In genomic region chr12:30863839-30864238, GRCh38 we compare ENCODE assay signal across 20 cellular contexts.
A peak's percentile ranks its signal among the peaks of the same experiment; 100 is the strongest.
DNase-seq lines count a peak whose midpoint lies in the region; ATAC-seq and TF ChIP-seq lines count a peak whose summit lies in the region.
"Had no signal": no experiment of that assay in that cellular context is flagged by ENCODE, and none has a peak within 500 bp of the region (broad histone marks: within the 10 kb centered on the region; RNA-seq: fewer than 3 reads in every experiment).

No MANE protein-coding gene starts in this region.

- H3K4ac ChIP-seq in mesendoderm (ENCODE audit: low read depth, low read length) = no peak overlapping the region

- TF ChIP-seq CTCF in right atrium auricular region (IDR thresholded peaks at IDR 0.05) = no peak
- no peak for TF ChIP-seq CTCF in left ventricle myocardium inferior (IDR thresholded peaks at IDR 0.05; ENCODE audit: borderline replicate concordance)
- TF ChIP-seq CTCF in choroid plexus epithelial cell (conservative IDR thresholded peaks at IDR 0.05; ENCODE audit: low read depth, low read length) = no peak
- TF ChIP-seq CTCF in endodermal cell (conservative IDR thresholded peaks at IDR 0.05) = no peak
- no peak for TF ChIP-seq CTCF in hepatocyte (IDR thresholded peaks at IDR 0.05; ENCODE audit: poor library complexity)

- no peak overlapping the region for H3K18ac ChIP-seq in mesendoderm (ENCODE audit: low read length)

- peaks cover 31% of the 10 kb centered on the region for H3K9me3 Mint-ChIP-seq in endodermal cell

- H3K4me2 ChIP-seq in mesendoderm (ENCODE audit: low read length) (no peak overlapping the region), hepatocyte (no peak overlapping the region)
- H3K4me2 ChIP-seq: BLaER1 had no signal

- H2BK5ac ChIP-seq in mesendoderm (ENCODE audit: low read length) = no peak overlapping the region

- peaks cover 3% of the 10 kb centered on the region for H3K36me3 Mint-ChIP-seq in endodermal cell (ENCODE audit: low read depth)
- H3K36me3 Mint-ChIP-seq: CD4-positive, CD25-positive, alpha-beta regulatory T cell; CD8-positive, alpha-beta T cell had no signal

- H3K27ac Mint-ChIP-seq in endodermal cell = no peak overlapping the region
- H3K27ac Mint-ChIP-seq: B cell; CD4-positive, CD25-positive, alpha-beta regulatory T cell; CD8-positive, alpha-beta T cell had no signal

- H3K79me1 ChIP-seq in mesendoderm (ENCODE audit: low read length) = no peaks in the 10 kb centered on the region

- DNase-seq in right atrium auricular region (ENCODE audit: low spot score) (peak; percentile 21), left ventricle myocardium inferior (no peak), choroid plexus epithelial cell (ENCODE audit: low read depth) (peak; percentile 22), endodermal cell (peak; percentile 65), mesendoderm (peak; percentile 19), hepatocyte (ENCODE audit: low spot score) (no peak), SW 1271 (lab: John Stamatoyannopoulos, UW) (no peak)
- DNase-seq: Caco-2; CD4-positive, CD25-positive, alpha-beta regulatory T cell; CD8-positive, alpha-beta T cell; DMS153; DND-41; GOT3; H7; HCEC 1CT had no signal

- H3K9me2 ChIP-seq in hepatocyte (replicated peaks; ENCODE audit: insufficient read depth) = no peaks in the 10 kb centered on the region

- H2AK5ac ChIP-seq in mesendoderm (ENCODE audit: low read length) = no peak overlapping the region

- H3K4me1 ChIP-seq in right atrium auricular region (peaks cover 0 to 10% of the 10 kb centered on the region in 2 donors), left ventricle myocardium inferior (peaks cover 6% of the 10 kb centered on the region), endodermal cell (ENCODE audit: control insufficient read depth, insufficient read depth, low read length) (peaks cover 3% of the 10 kb centered on the region), mesendoderm (ENCODE audit: control insufficient read depth, low read depth, low read length) (no peaks in the 10 kb centered on the region), hepatocyte (ENCODE audit: insufficient read depth) (no peaks in the 10 kb centered on the region)
- H3K4me1 ChIP-seq: BLaER1, Caco-2 had no signal

- H2BK15ac ChIP-seq in mesendoderm (replicated peaks; ENCODE audit: low read depth) = no peak overlapping the region

- H3K9ac ChIP-seq in endodermal cell (ENCODE audit: extremely low read depth, low read length, poor library complexity, severe bottlenecking) (no peak overlapping the region), mesendoderm (ENCODE audit: low read length) (no peak overlapping the region)
- H3K9ac ChIP-seq: BLaER1 had no signal

- no peak overlapping the region for H3K4me3 Mint-ChIP-seq in endodermal cell
- H3K4me3 Mint-ChIP-seq: B cell; CD4-positive, CD25-positive, alpha-beta regulatory T cell; CD8-positive, alpha-beta T cell had no signal

- H3K27ac ChIP-seq in right atrium auricular region (no peak overlapping the region), left ventricle myocardium inferior (replicated peaks) (no peak overlapping the region), endodermal cell (ENCODE audit: low read depth, low read length) (no peak overlapping the region), mesendoderm (ENCODE audit: low read depth, low read length) (no peak overlapping the region), hepatocyte (no peak overlapping the region)
- H3K27ac ChIP-seq: 22Rv1, BLaER1, C4-2B had no signal

- H3K79me2 ChIP-seq in mesendoderm (ENCODE audit: control insufficient read depth, insufficient read depth, low read length) = no peaks in the 10 kb centered on the region
- H3K79me2 ChIP-seq in hepatocyte = no peaks in the 10 kb centered on the region

- intact Hi-C loops in left ventricle myocardium inferior (cut with micrococcal nuclease) = no loop called here

- WGBS in endodermal cell (ENCODE audit: insufficient coverage in 1 of 2, insufficient read length in 1 of 2), 2 experiments = 81% methylated on average over 2 of the region's 2 CpGs; no CpG with 5 or more reads in 1 of the 2 experiments
- WGBS in mesendoderm (ENCODE audit: extremely low coverage, insufficient coverage, low lambda C conversion rate) = no CpG with 5 or more reads among the region's 2 CpGs
- 93% methylated on average over 2 of the region's 2 CpGs for WGBS in hepatocyte (ENCODE audit: low lambda C conversion rate, missing lambda C conversion rate)

- H2AFZ ChIP-seq in hepatocyte = no peak overlapping the region

- H2BK120ac ChIP-seq in mesendoderm (ENCODE audit: low read depth, low read length) = no peak overlapping the region

- no peaks in the 10 kb centered on the region for H4K20me1 ChIP-seq in hepatocyte (ENCODE audit: insufficient read depth, poor library complexity, severe bottlenecking)
- H4K20me1 ChIP-seq: BLaER1 had no signal

- peaks cover 15% of the 10 kb centered on the region for H3K4me1 Mint-ChIP-seq in endodermal cell
- H3K4me1 Mint-ChIP-seq: B cell; CD4-positive, CD25-positive, alpha-beta regulatory T cell had no signal

- H3K27me3 ChIP-seq in right atrium auricular region = no peaks in the 10 kb centered on the region
- no peaks in the 10 kb centered on the region for H3K27me3 ChIP-seq in left ventricle myocardium inferior (ENCODE audit: low read depth)
- peaks cover 16% of the 10 kb centered on the region for H3K27me3 ChIP-seq in endodermal cell (ENCODE audit: control insufficient read depth, insufficient read depth, low read length, poor library complexity, severe bottlenecking)
- H3K27me3 ChIP-seq in mesendoderm (ENCODE audit: insufficient read depth, low read length, poor library complexity) = no peaks in the 10 kb centered on the region
- no peaks in the 10 kb centered on the region for H3K27me3 ChIP-seq in hepatocyte
- H3K27me3 ChIP-seq: BLaER1 had no signal

- no peak overlapping the region for H4K8ac ChIP-seq in mesendoderm (ENCODE audit: low read depth, low read length)

- H3K23ac ChIP-seq in mesendoderm (ENCODE audit: low read length) = no peak overlapping the region

- peaks cover 18% of the 10 kb centered on the region for H3K27me3 Mint-ChIP-seq in endodermal cell (ENCODE audit: insufficient read depth)
- H3K27me3 Mint-ChIP-seq: CD4-positive, CD25-positive, alpha-beta regulatory T cell had no signal

- no peak overlapping the region for H3K56ac ChIP-seq in mesendoderm (ENCODE audit: low read length)

- no peak for ATAC-seq in GM21576 (IDR thresholded peaks at IDR 0.05; ENCODE audit: unreplicated experiment)
- ATAC-seq: CD8-positive, alpha-beta T cell had no signal

- H3K4me3 ChIP-seq in right atrium auricular region = no peak overlapping the region
- H3K4me3 ChIP-seq in left ventricle myocardium inferior = no peak overlapping the region
- no peak overlapping the region for H3K4me3 ChIP-seq in choroid plexus epithelial cell (ENCODE audit: low read depth, low read length)
- no peak overlapping the region for H3K4me3 ChIP-seq in endodermal cell (ENCODE audit: low read length)
- no peak overlapping the region for H3K4me3 ChIP-seq in mesendoderm (ENCODE audit: low read length)
- no peak overlapping the region for H3K4me3 ChIP-seq in hepatocyte
- H3K4me3 ChIP-seq: BLaER1 had no signal

- H3K9me3 ChIP-seq in right atrium auricular region = peaks cover 0 to 11% of the 10 kb centered on the region in 2 donors
- peaks cover 22% of the 10 kb centered on the region for H3K9me3 ChIP-seq in left ventricle myocardium inferior (replicated peaks)
- H3K9me3 ChIP-seq in endodermal cell (ENCODE audit: control insufficient read depth, low read length) = peaks cover 42% of the 10 kb centered on the region
- peaks cover 5% of the 10 kb centered on the region for H3K9me3 ChIP-seq in hepatocyte (ENCODE audit: low read depth)
- H3K9me3 ChIP-seq: Caco-2 had no signal

- H3K36me3 ChIP-seq in right atrium auricular region (no peaks in the 10 kb centered on the region), left ventricle myocardium inferior (no peaks in the 10 kb centered on the region), endodermal cell (ENCODE audit: control insufficient read depth, insufficient read depth, low read length) (no peaks in the 10 kb centered on the region), mesendoderm (ENCODE audit: control insufficient read depth, insufficient read depth, low read length) (no peaks in the 10 kb centered on the region), hepatocyte (replicated peaks; ENCODE audit: insufficient read depth, low read depth) (no peaks in the 10 kb centered on the region)
- H3K36me3 ChIP-seq: BLaER1 had no signal

- no peak overlapping the region for H4K5ac ChIP-seq in mesendoderm (ENCODE audit: low read length)

Comparison
In these comparisons a context has a peak if more than half of its experiments do, and no peak if none do; other contexts are left out.
1. DNase-seq: peak in right atrium auricular region (single experiment), choroid plexus epithelial cell (single experiment), endodermal cell (single experiment) and mesendoderm (single experiment); none in left ventricle myocardium inferior (single experiment), hepatocyte (single experiment) and SW 1271 (0 of 2).